Comparison of ENCODE assay signal across 10 cellular contexts in genomic region chr19:51018745-51019543, GRCh38. TPM values are rescaled to one million over a fixed set of nuclear protein-coding genes. Genes with fewer than 3 reads are reported as not detected.
DNase-seq lines count a peak whose midpoint lies in the region; ATAC-seq and TF ChIP-seq lines count a peak whose summit lies in the region.
"Had no signal": no experiment of that assay in that cellular context is flagged by ENCODE, and none has a peak within 500 bp of the region (broad histone marks: within the 10 kb centered on the region; RNA-seq: fewer than 3 reads in every experiment).

No MANE protein-coding gene starts in this region.

- H3K27me3 ChIP-seq in breast epithelium: peaks cover 0 to 14% of the 10 kb centered on the region in 2 donors
- H3K27me3 ChIP-seq in left lung: peaks cover 34 to 96% of the 10 kb centered on the region in 2 donors
- H3K27me3 ChIP-seq in upper lobe of left lung: peaks cover 0 to 27% (median 12%) of the 10 kb centered on the region in 4 donors

- H3K9me3 ChIP-seq in breast epithelium: no peaks in the 10 kb centered on the region
- H3K9me3 ChIP-seq in left lung: no peaks in the 10 kb centered on the region
- no peaks in the 10 kb centered on the region for H3K9me3 ChIP-seq in upper lobe of left lung

- no peak for TF ChIP-seq EP300 in upper lobe of left lung (IDR thresholded peaks at IDR 0.05)

- H3K27me3 Mint-ChIP-seq in activated T-cell treated with anti-CD3 and anti-CD28 coated beads, Interleukin-2, amount 50 U/mL, for 4 hours (ENCODE audit: low read depth): peaks cover 79% of the 10 kb centered on the region

- TF ChIP-seq POLR2A in breast epithelium (IDR thresholded peaks at IDR 0.05): no peak
- TF ChIP-seq POLR2A in upper lobe of left lung (IDR thresholded peaks at IDR 0.05): peak in 1 of 4 donors; percentile 24

- no peak for TF ChIP-seq CTCF in breast epithelium (IDR thresholded peaks at IDR 0.05)
- TF ChIP-seq CTCF in left lung (IDR thresholded peaks at IDR 0.05): no peak
- no peak for TF ChIP-seq CTCF in upper lobe of left lung (IDR thresholded peaks at IDR 0.05)

- H3K36me3 ChIP-seq in breast epithelium (no peaks in the 10 kb centered on the region), left lung (no peaks in the 10 kb centered on the region), upper lobe of left lung (no peaks in the 10 kb centered on the region)

- peak overlapping the region; percentile 40 for H3K4me3 Mint-ChIP-seq in activated T-cell treated with anti-CD3 and anti-CD28 coated beads, Interleukin-2, amount 50 U/mL, for 4 hours

- no peak for DNase-seq in activated T-cell treated with anti-CD3 and anti-CD28 coated beads, Interleukin-2, amount 50 U/mL, for 4 hours
- no peak for DNase-seq in activated T-cell treated with anti-CD3 and anti-CD28 coated beads, Interleukin-2, amount 50 U/mL, for 48 hours
- peak in 1 of 2 donors; percentile 78 for DNase-seq in breast epithelium (ENCODE audit: low spot score in 2 of 2)
- peak in 1 of 2 donors; percentile 78 for DNase-seq in left lung
- peak; percentile 26 to 81 for DNase-seq in upper lobe of left lung
- no peak for DNase-seq in 8988T
- DNase-seq in NK-92 (lab: John Stamatoyannopoulos, UW; ENCODE audit: unreplicated experiment): no peak
- DNase-seq: stimulated activated CD4-positive, alpha-beta T cell treated with anti-CD3 and anti-CD28 coated beads, Interleukin-4, amount 100 ng/mL, for 1 hour had no signal

- H3K4me1 ChIP-seq in breast epithelium (peaks cover 0 to 3% of the 10 kb centered on the region in 2 donors), left lung (peaks cover 0 to 4% of the 10 kb centered on the region in 2 donors), upper lobe of left lung (peaks cover 8 to 39% (median 20%) of the 10 kb centered on the region in 4 donors)

- ATAC-seq in activated T-cell treated with anti-CD3 and anti-CD28 coated beads, Interleukin-2, amount 50 U/mL, for 4 hours: peak; percentile 18 to 34
- ATAC-seq in left lung: peak; percentile 24
- ATAC-seq in upper lobe of left lung (ENCODE audit: low FRiP score in 2 of 2): peak; percentile 18 to 66
- no peak for ATAC-seq in HG03521 (IDR thresholded peaks at IDR 0.05; ENCODE audit: unreplicated experiment)

- peaks cover 15% of the 10 kb centered on the region for H3K4me1 Mint-ChIP-seq in activated T-cell treated with anti-CD3 and anti-CD28 coated beads, Interleukin-2, amount 50 U/mL, for 4 hours (ENCODE audit: low read depth)

- no peaks in the 10 kb centered on the region for H3K9me3 Mint-ChIP-seq in activated T-cell treated with anti-CD3 and anti-CD28 coated beads, Interleukin-2, amount 50 U/mL, for 4 hours

- WGBS in upper lobe of left lung, 2 donors: 1 to 5% methylated on average over 14 to 35 of the region's 68 CpGs

- intact Hi-C loops in breast epithelium (cut with DNase I; ENCODE audit: low total_unique reads) (loop anchor here (5.0 to 10.0 kb wide), 2 partner anchors 84 to 1662 kb away; no protein-coding TSS in a partner anchor), left lung (cut with DNase I) (no loop called here)

- no peaks in the 10 kb centered on the region for H3K36me3 Mint-ChIP-seq in activated T-cell treated with anti-CD3 and anti-CD28 coated beads, Interleukin-2, amount 50 U/mL, for 4 hours (ENCODE audit: insufficient read depth)

- H3K4me3 ChIP-seq in breast epithelium (peak overlapping the region; percentile 6 to 77 (median 61)), left lung (peak overlapping the region in 1 of 2 donors; percentile 41), upper lobe of left lung (peak overlapping the region; percentile 13 to 48 (median 34))

- H3K27ac ChIP-seq in breast epithelium (peak overlapping the region; percentile 85 to 97), left lung (no peak overlapping the region), upper lobe of left lung (peak overlapping the region; percentile 37 to 74 (median 53))

RNA-seq across cellular contexts. Expression of gene KLK10, which starts 0.6 kb away (rescaled TPM):
- total RNA-seq in activated T-cell treated with anti-CD3 and anti-CD28 coated beads, Interleukin-2, amount 50 U/mL, for 4 hours: not detected
- total RNA-seq in breast epithelium: 10 to 100 TPM in 1 of 3 donors, 1 to 10 TPM in 1, not detected in 1; 3.3 to 13.9 TPM
- 1 to 10 TPM; 1.3 to 3.4 TPM for total RNA-seq in left lung
- 10 to 100 TPM in 3 of 6 donors, 1 to 10 TPM in 2, not detected in 1; 4.8 to 21.7 (median 18.6) TPM for total RNA-seq in upper lobe of left lung
- total RNA-seq: frontal cortex had no signal

RNA-seq across cellular contexts. Expression of gene KLK11, which starts 7.5 kb away (rescaled TPM):
- under 1 TPM in 1 of 3 donors, not detected in 2; 0.24 TPM for total RNA-seq in activated T-cell treated with anti-CD3 and anti-CD28 coated beads, Interleukin-2, amount 50 U/mL, for 4 hours
- total RNA-seq in breast epithelium: 10 to 100 TPM in 1 of 3 donors, 1 to 10 TPM in 1, not detected in 1; 5.6 to 21.1 TPM
- total RNA-seq in left lung: 1 to 10 TPM; 3.6 to 7.2 TPM
- total RNA-seq in upper lobe of left lung: 10 to 100 TPM; 13.3 to 37.7 (median 22.9) TPM
- total RNA-seq: frontal cortex had no signal

RNA-seq across cellular contexts. Expression of gene KLK12, which starts 15.9 kb away (rescaled TPM):
- total RNA-seq in activated T-cell treated with anti-CD3 and anti-CD28 coated beads, Interleukin-2, amount 50 U/mL, for 4 hours: not detected
- total RNA-seq in breast epithelium: not detected
- under 1 TPM in 1 of 2 donors, not detected in 1; 0.39 TPM for total RNA-seq in left lung
- total RNA-seq in upper lobe of left lung: 1 to 10 TPM in 1 of 6 donors, under 1 TPM in 1, not detected in 4; 0.54 to 2.0 TPM
- total RNA-seq: frontal cortex had no signal

RNA-seq across cellular contexts. Expression of gene KLK8, which starts 17.5 kb away (rescaled TPM):
- not detected for total RNA-seq in activated T-cell treated with anti-CD3 and anti-CD28 coated beads, Interleukin-2, amount 50 U/mL, for 4 hours
- total RNA-seq in breast epithelium (10 to 100 TPM in 2 of 3 donors, not detected in 1; 13.4 to 46.2 TPM), left lung (not detected), upper lobe of left lung (not detected)
- total RNA-seq: frontal cortex had no signal

RNA-seq across cellular contexts. Expression of gene KLK7, which starts 35.2 kb away (rescaled TPM):
- total RNA-seq in activated T-cell treated with anti-CD3 and anti-CD28 coated beads, Interleukin-2, amount 50 U/mL, for 4 hours: not detected
- total RNA-seq in breast epithelium (100 to 1,000 TPM in 1 of 3 donors, 1 to 10 TPM in 1, not detected in 1; 7.5 to 103 TPM), left lung (under 1 TPM in 1 of 2 donors, not detected in 1; 0.55 TPM), upper lobe of left lung (1 to 10 TPM in 1 of 6 donors, under 1 TPM in 1, not detected in 4; 0.30 to 1.1 TPM)
- total RNA-seq: frontal cortex had no signal

Comparison
In these comparisons a context has a peak if more than half of its experiments do, and no peak if none do; other contexts are left out.
1. DNase-seq: peak in upper lobe of left lung (2 of 2); none in activated T-cell treated with anti-CD3 and anti-CD28 coated beads, Interleukin-2, amount 50 U/mL, for 4 hours (single experiment), activated T-cell treated with anti-CD3 and anti-CD28 coated beads, Interleukin-2, amount 50 U/mL, for 48 hours (0 of 2), 8988T (single experiment) and NK-92 (single experiment).
2. H3K27ac ChIP-seq: peak in breast epithelium (2 of 2) and upper lobe of left lung (4 of 4); none in left lung (0 of 2).